Comparison of ENCODE assay signal across 24 cellular contexts in the genomic region with DNA sequence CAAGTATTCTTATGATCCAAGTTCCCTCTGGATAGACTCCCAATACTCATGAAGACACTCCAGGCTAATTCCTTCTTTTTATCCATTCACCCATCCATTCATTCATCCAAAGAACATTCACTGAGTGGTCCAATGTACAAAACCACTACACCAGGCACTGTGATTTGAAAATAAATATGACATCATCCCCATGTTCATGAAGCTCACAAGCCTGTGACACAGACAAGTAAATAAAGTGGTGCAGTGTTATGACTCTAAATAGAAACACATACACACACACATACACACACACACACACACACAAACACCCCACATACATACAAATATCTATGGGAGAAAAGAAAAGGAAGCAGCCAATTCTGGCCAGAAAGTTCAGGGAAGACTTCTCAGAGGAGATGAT. TPM values are rescaled to one million over a fixed set of nuclear protein-coding genes. Genes with fewer than 3 reads are reported as not detected.
A peak's percentile ranks its signal among the peaks of the same experiment; 100 is the strongest.
DNase-seq lines count a peak whose midpoint lies in the region; ATAC-seq, FAIRE-seq and TF ChIP-seq lines count a peak whose summit lies in the region.
"Had no signal": no experiment of that assay in that cellular context is flagged by ENCODE, and none has a peak within 500 bp of the region (broad histone marks: within the 10 kb centered on the region; RNA-seq: fewer than 3 reads in every experiment).

No MANE protein-coding gene starts in this region.

- TF ChIP-seq RAD21 in K562 (CRISPR knock-in tag; conservative IDR thresholded peaks at IDR 0.05 in 1 of 2, IDR thresholded peaks at IDR 0.05 in 1 of 2): no peak

- BruUV-seq in K562 (replicated peaks; lab: Mats Ljungman, UMichigan): no TSS peak

- no peaks in the 10 kb centered on the region for H4K20me1 ChIP-seq in K562 (replicated peaks; ENCODE audit: control insufficient read depth, insufficient read depth, low read length)

- POLR2A ChIA-PET in K562 (lab: Yijun Ruan, JAX): no interaction called here

- H3K36me3 ChIP-seq in K562 (ENCODE audit: control insufficient read depth, insufficient read depth, low read length) (peaks cover 18% of the 10 kb centered on the region; the same call in 1 of the 3 replicates), psoas muscle (ENCODE audit: insufficient read depth in 1 of 2, low read depth in 1 of 2) (peaks cover 0 to 22% of the 10 kb centered on the region in 2 donors)

- peaks cover 14% of the 10 kb centered on the region for H3K36me3 Mint-ChIP-seq in activated naive CD8-positive, alpha-beta T cell
- H3K36me3 Mint-ChIP-seq in activated naive CD8-positive, alpha-beta T cell treated with anti-CD3 and anti-CD28 coated beads for 36 hours: peaks cover 7% of the 10 kb centered on the region

- H3K4me2 ChIP-seq in K562 (ENCODE audit: insufficient read depth, low read length): no peak overlapping the region
- H3K4me2 ChIP-seq: BLaER1 treated with 17β-estradiol and CSF1 and Interleukin-3, amounts not matched to agents 10 nM and 100 nM; GM23338 had no signal

- no peak for FAIRE-seq in K562 (lab: Jason Lieb, UNC)
- FAIRE-seq: A204.1, D721Med had no signal

- H3K4me1 ChIP-seq in K562 (replicated peaks in 1 of 2; ENCODE audit: control insufficient read depth in 2 of 2, insufficient read depth in 2 of 2, low read length in 2 of 2) (no peaks in the 10 kb centered on the region), psoas muscle (peaks cover 3% of the 10 kb centered on the region)
- H3K4me1 ChIP-seq: BLaER1 treated with 17β-estradiol and CSF1 and Interleukin-3, amounts not matched to agents 10 nM and 100 nM had no signal

- H3K27ac ChIP-seq in K562 (ENCODE audit: extremely low read depth, low read depth, low read length) (no peak overlapping the region), psoas muscle (peak overlapping the region; percentile 4)
- H3K27ac ChIP-seq: BLaER1 treated with 17β-estradiol and CSF1 and Interleukin-3, amounts not matched to agents 10 nM and 100 nM; SK-N-MC had no signal

- no peak for TF ChIP-seq EP300 in K562 (IDR thresholded peaks at IDR 0.05; ENCODE audit: low read length)

- H3K79me2 ChIP-seq in K562 (ENCODE audit: control insufficient read depth, insufficient read depth, low read length): no peaks in the 10 kb centered on the region

- no peaks in the 10 kb centered on the region for H3K27me3 ChIP-seq in K562 (ENCODE audit: control insufficient read depth in 2 of 2, insufficient read depth in 2 of 2, low read length in 2 of 2)
- H3K27me3 ChIP-seq in psoas muscle (ENCODE audit: insufficient read depth in 3 of 3, low read length in 2 of 3): no peaks in the 10 kb centered on the region
- H3K27me3 ChIP-seq: BLaER1 treated with 17β-estradiol and CSF1 and Interleukin-3, amounts not matched to agents 10 nM and 100 nM had no signal

- intact Hi-C loops in K562 (cut with micrococcal nuclease) (no loop called here), psoas muscle (cut with DNase I) (no loop called here)

- peak overlapping the region; percentile 12 for H3K4me3 Mint-ChIP-seq in activated naive CD8-positive, alpha-beta T cell
- no peak overlapping the region for H3K4me3 Mint-ChIP-seq in activated naive CD8-positive, alpha-beta T cell treated with anti-CD3 and anti-CD28 coated beads for 36 hours
- H3K4me3 Mint-ChIP-seq: CD8-positive, alpha-beta memory T cell; GM23338 had no signal

- ATAC-seq in K562: no peak
- peak in 3 of 4 donors; percentile 77 to 79 (median 79) for ATAC-seq in psoas muscle
- ATAC-seq in GM18511 (IDR thresholded peaks at IDR 0.05; ENCODE audit: unreplicated experiment): no peak
- no peak for ATAC-seq in GM19035 (IDR thresholded peaks at IDR 0.05; ENCODE audit: unreplicated experiment)
- ATAC-seq: GM23338, HCT116 had no signal

- CTCF ChIA-PET in K562 (lab: Yijun Ruan, JAX; ENCODE audit: low intra/inter-chr PET ratio): no interaction called here

- TF ChIP-seq POLR2A in K562 (conservative IDR thresholded peaks at IDR 0.05): no peak

- peaks cover 12% of the 10 kb centered on the region for H3K4me1 Mint-ChIP-seq in activated naive CD8-positive, alpha-beta T cell (ENCODE audit: low read depth)
- peaks cover 8% of the 10 kb centered on the region for H3K4me1 Mint-ChIP-seq in activated naive CD8-positive, alpha-beta T cell treated with anti-CD3 and anti-CD28 coated beads for 36 hours
- H3K4me1 Mint-ChIP-seq: GM23338 had no signal

- no peak overlapping the region for H2AFZ ChIP-seq in K562 (ENCODE audit: low read depth, low read length)
- H2AFZ ChIP-seq: GM23338 had no signal

- DNase-seq in activated naive CD8-positive, alpha-beta T cell treated with anti-CD3 and anti-CD28 coated beads for 36 hours: no peak
- DNase-seq in DMS53 treated with DMSO at 0.1 percent for 48 hours (lab: John Stamatoyannopoulos, UW; ENCODE audit: unreplicated experiment) (peak; percentile 10), K562 (ENCODE audit: extremely low read depth in 1 of 4, low spot score in 3 of 4) (no peak), psoas muscle (no peak), T-helper 1 cell (no peak)
- DNase-seq: CD8-positive, alpha-beta memory T cell; DMS79 treated with DMSO at 0.1 percent for 48 hours; KG1; MV-4-11; NCI-H1417; NCI-H187; NCI-H2107; NCI-H510A; NCI-H748 treated with DMSO at 0.1 percent for 48 hours; SHP77 had no signal

- no peak overlapping the region for H3K9ac ChIP-seq in K562 (ENCODE audit: insufficient read depth in 1 of 2, low read depth in 2 of 2, low read length in 2 of 2)
- H3K9ac ChIP-seq: BLaER1 treated with 17β-estradiol and CSF1 and Interleukin-3, amounts not matched to agents 10 nM and 100 nM had no signal

- H3K9me1 ChIP-seq in K562 (ENCODE audit: control insufficient read depth, insufficient read depth, low read length): no peaks in the 10 kb centered on the region

- TF ChIP-seq CTCF in K562 (IDR thresholded peaks at IDR 0.05 in 2 of 3, conservative IDR thresholded peaks at IDR 0.05 in 1 of 3; ENCODE audit: insufficient read depth in 2 of 3, low read depth in 1 of 3, low read length in 3 of 3): no peak
- no peak for TF ChIP-seq CTCF in psoas muscle (IDR thresholded peaks at IDR 0.05)

- no peak overlapping the region for H3K27ac Mint-ChIP-seq in activated naive CD8-positive, alpha-beta T cell
- H3K27ac Mint-ChIP-seq in activated naive CD8-positive, alpha-beta T cell treated with anti-CD3 and anti-CD28 coated beads for 36 hours: no peak overlapping the region
- H3K27ac Mint-ChIP-seq: GM23338 had no signal

- no peaks in the 10 kb centered on the region for H3K9me3 Mint-ChIP-seq in activated naive CD8-positive, alpha-beta T cell (ENCODE audit: low read depth)
- no peaks in the 10 kb centered on the region for H3K9me3 Mint-ChIP-seq in activated naive CD8-positive, alpha-beta T cell treated with anti-CD3 and anti-CD28 coated beads for 36 hours
- H3K9me3 Mint-ChIP-seq: CD8-positive, alpha-beta memory T cell; GM23338 had no signal

- H3K4me3 ChIP-seq in K562: no peak overlapping the region
- H3K4me3 ChIP-seq in psoas muscle: no peak overlapping the region
- H3K4me3 ChIP-seq: BLaER1 treated with 17β-estradiol and CSF1 and Interleukin-3, amounts not matched to agents 10 nM and 100 nM; GM23338; SK-N-MC had no signal

- H3K27me3 Mint-ChIP-seq in activated naive CD8-positive, alpha-beta T cell: no peaks in the 10 kb centered on the region
- H3K27me3 Mint-ChIP-seq in activated naive CD8-positive, alpha-beta T cell treated with anti-CD3 and anti-CD28 coated beads for 36 hours: no peaks in the 10 kb centered on the region
- H3K27me3 Mint-ChIP-seq: CD8-positive, alpha-beta memory T cell had no signal

- in situ Hi-C loops in K562 (cut with MboI): no loop called here

- H3K9me3 ChIP-seq in K562 (replicated peaks; ENCODE audit: control insufficient read depth, insufficient read depth, low read depth, low read length) (no peaks in the 10 kb centered on the region), psoas muscle (no peaks in the 10 kb centered on the region)
- H3K9me3 ChIP-seq: BLaER1 treated with 17β-estradiol and CSF1 and Interleukin-3, amounts not matched to agents 10 nM and 100 nM had no signal

TF ChIP-seq in K562, 482 proteins besides CTCF, POLR2A, EP300 and RAD21:
- TF ChIP-seq, protein P1, sequence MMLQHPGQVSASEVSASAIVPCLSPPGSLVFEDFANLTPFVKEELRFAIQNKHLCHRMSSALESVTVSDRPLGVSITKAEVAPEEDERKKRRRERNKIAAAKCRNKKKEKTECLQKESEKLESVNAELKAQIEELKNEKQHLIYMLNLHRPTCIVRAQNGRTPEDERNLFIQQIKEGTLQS (IDR thresholded peaks at IDR 0.05): peak; percentile 49
- TF ChIP-seq, protein P1 (CRISPR knock-in tag; conservative IDR thresholded peaks at IDR 0.05): no peak
- no peak for TF ChIP-seq BRD4 (IDR thresholded peaks at IDR 0.05)

RNA-seq across cellular contexts. Expression of a gene that starts 35.5 kb away (rescaled TPM):
- 10 to 100 TPM; 48.0 to 51.7 TPM for total RNA-seq in activated naive CD8-positive, alpha-beta T cell treated with anti-CD3 and anti-CD28 coated beads for 36 hours
- total RNA-seq in K562 (2011; cell fraction: chromatin; rRNA removed; ENCODE audit: low replicate concordance): 6.2 and 16.6 TPM in 2 replicates
- total RNA-seq in K562 (2011; cell fraction: nucleolus; rRNA removed): 3.5 and 5.5 TPM in 2 replicates
- 7.8 and 11.7 TPM in 2 replicates for total RNA-seq in K562 (2011; cell fraction: nucleoplasm; rRNA removed)
- total RNA-seq in K562 (2014; rRNA removed): 15.6 and 17.8 TPM in 2 replicates
- 29.5 and 34.6 TPM in 2 replicates for total RNA-seq in K562 (2014; rRNA removed; fragmentation: Illumina TruSeq; extraction: Trizol)
- total RNA-seq in K562 (2015; rRNA removed; fragmentation: Illumina TruSeq; extraction: Trizol): 23.5 and 25.2 TPM in 2 replicates
- 35.8 and 38.2 TPM in 2 replicates for total RNA-seq in K562 (2021)
- polyA plus RNA-seq in K562 (2011; rRNA removed): 22.7 and 28.7 TPM in 2 replicates
- 12.0 and 16.2 TPM in 2 replicates for polyA plus RNA-seq in K562 (2011; cell fraction: cytosol; rRNA removed)
- polyA plus RNA-seq in K562 (2011; cell fraction: nucleus; rRNA removed): 10.3 and 14.8 TPM in 2 replicates
- polyA plus RNA-seq in K562 (2012): 21.4 and 22.4 TPM in 2 replicates
- polyA plus RNA-seq in K562 (2014; fragmentation: Illumina TruSeq; extraction: Trizol): 29.6 and 34.6 TPM in 2 replicates
- polyA plus RNA-seq in K562 (2014; fragmentation: Nextera tagmentation; extraction: Ambion mirVana): 10 to 100 TPM; 12.6 to 15.8 TPM
- polyA plus RNA-seq in K562 (2014; rRNA removed): 17.0 and 20.8 TPM in 2 replicates
- polyA minus RNA-seq in K562 (2011; rRNA and poly(A)+ RNA removed): 63.2 and 69.1 TPM in 2 replicates
- 30.4 and 34.0 TPM in 2 replicates for polyA minus RNA-seq in K562 (2011; cell fraction: cytosol; rRNA and poly(A)+ RNA removed)
- 13.9 and 21.8 TPM in 2 replicates for polyA minus RNA-seq in K562 (2011; cell fraction: nucleus; rRNA and poly(A)+ RNA removed)
- total RNA-seq in psoas muscle: 1 to 10 TPM; 7.1 to 9.0 (median 7.6) TPM
- 1 to 10 TPM; 5.4 to 9.9 (median 8.6) TPM for polyA plus RNA-seq in psoas muscle

Comparison
In these comparisons a context has a peak if more than half of its experiments do, and no peak if none do; other contexts are left out.
1. ATAC-seq: peak in psoas muscle (3 of 4); none in K562 (single experiment), GM18511 (single experiment) and GM19035 (single experiment).